In the genomic region with DNA sequence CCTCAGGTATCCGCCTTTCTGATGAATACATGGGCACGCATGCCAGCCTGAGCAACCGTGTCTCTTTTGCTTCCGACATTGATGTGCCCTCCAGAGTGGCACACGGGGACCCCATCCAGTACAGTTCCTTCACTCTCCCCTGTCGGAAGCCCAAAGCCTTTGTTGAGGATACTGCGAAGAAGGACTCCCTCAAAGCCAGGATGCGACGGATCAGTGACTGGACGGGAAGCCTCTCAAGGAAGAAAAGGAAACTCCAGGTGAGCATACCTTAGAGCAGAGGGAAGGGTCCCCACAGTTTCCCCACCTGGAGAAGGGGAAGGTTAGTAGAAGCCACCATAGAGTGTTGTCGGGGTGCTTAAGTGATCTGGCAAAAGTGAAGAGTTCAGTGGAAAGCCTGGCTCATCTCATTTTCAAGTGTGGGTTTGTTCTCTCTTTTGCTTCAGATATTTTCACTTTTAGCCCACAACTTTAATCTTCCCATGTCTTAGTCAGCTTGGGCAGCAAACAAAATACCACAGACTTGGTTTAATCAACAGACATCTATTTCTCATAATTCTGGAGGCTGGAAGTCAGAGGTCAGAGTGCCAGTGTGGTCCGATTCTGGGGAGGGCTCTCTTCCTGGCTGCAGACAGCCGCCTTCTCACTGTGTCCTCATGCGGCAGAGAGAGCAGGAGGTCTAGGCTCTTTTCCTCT, we compare ENCODE assay signal across 20 cellular contexts.
DNase-seq lines count a peak whose midpoint lies in the region; ATAC-seq and TF ChIP-seq lines count a peak whose summit lies in the region.
"Had no signal": no experiment of that assay in that cellular context is flagged by ENCODE, and none has a peak within 500 bp of the region (broad histone marks: within the 10 kb centered on the region; RNA-seq: fewer than 3 reads in every experiment).

No MANE protein-coding gene starts in this region.

- H4K20me1 ChIP-seq in GM23338 (replicated peaks; ENCODE audit: insufficient read depth), result no peaks in the 10 kb centered on the region

- H2AFZ ChIP-seq in GM23338, result no peak overlapping the region

- H3K27ac ChIP-seq in GM23338 (ENCODE audit: low read depth), result 0 out of 2 replicates have a peak overlapping the region, but pooled peaks have one; percentile 32
- H3K27ac ChIP-seq: adrenal gland, cardiac muscle cell, KMS-11 had no signal

- intact Hi-C loops in activated CD4-positive, alpha-beta T cell treated with anti-CD3 and anti-CD28 coated beads, Interleukin-2, amount 10 ng/mL, durations not matched to agents 24 days and 14 days (cut with micrococcal nuclease), result loop anchor here (1.0 kb wide), 3 partner anchors 24 to 202 kb away; no protein-coding TSS in a partner anchor

- H3K79me2 ChIP-seq in GM23338 (replicated peaks; ENCODE audit: insufficient read depth), result no peaks in the 10 kb centered on the region

- peaks cover 64% of the 10 kb centered on the region for H3K36me3 Mint-ChIP-seq in activated CD4-positive, alpha-beta T cell treated with anti-CD3 and anti-CD28 coated beads, Interleukin-2, amount 10 ng/mL, durations not matched to agents 24 days and 14 days (ENCODE audit: low read depth)
- H3K36me3 Mint-ChIP-seq in GM23338 (ENCODE audit: low read depth), result peaks cover 15% of the 10 kb centered on the region
- H3K36me3 Mint-ChIP-seq in activated T-helper 17 cell treated with anti-CD3 and anti-CD28 coated beads, Interleukin-2, amount 50 U/mL, for 72 hours (ENCODE audit: low read depth), result no peaks in the 10 kb centered on the region
- H3K36me3 Mint-ChIP-seq in neural crest cell (ENCODE audit: low read depth), result peaks cover 3% of the 10 kb centered on the region
- H3K36me3 Mint-ChIP-seq: naive B cell, T-cell had no signal

- H3K27ac Mint-ChIP-seq in activated CD4-positive, alpha-beta T cell treated with anti-CD3 and anti-CD28 coated beads, Interleukin-2, amount 10 ng/mL, durations not matched to agents 24 days and 14 days, result peak overlapping the region; percentile 96
- H3K27ac Mint-ChIP-seq in GM23338, result peak overlapping the region; percentile 7; the same call in 1 of the 2 replicates
- peak overlapping the region; percentile 79 for H3K27ac Mint-ChIP-seq in activated T-helper 17 cell treated with anti-CD3 and anti-CD28 coated beads, Interleukin-2, amount 50 U/mL, for 72 hours
- peak overlapping the region; percentile 70 for H3K27ac Mint-ChIP-seq in neural crest cell (ENCODE audit: unreplicated experiment)
- H3K27ac Mint-ChIP-seq: T-cell had no signal

- no peak for ATAC-seq in GM23338
- peak; percentile 64 for ATAC-seq in activated T-helper 17 cell treated with anti-CD3 and anti-CD28 coated beads, Interleukin-2, amount 50 U/mL, for 72 hours (replicated peaks)
- ATAC-seq in HG03097 (IDR thresholded peaks at IDR 0.05; ENCODE audit: low FRiP score, unreplicated experiment), result no peak
- ATAC-seq in HG03280 (IDR thresholded peaks at IDR 0.05; ENCODE audit: unreplicated experiment), result no peak

- DNase-seq in activated CD4-positive, alpha-beta T cell treated with anti-CD3 and anti-CD28 coated beads, Interleukin-2, amount 10 ng/mL, durations not matched to agents 24 days and 14 days, result no peak
- no peak for DNase-seq in activated CD4-positive, alpha-beta T cell treated with anti-CD3 and anti-CD28 coated beads for 4 hours
- DNase-seq in GM23338 (ENCODE audit: low spot score), result no peak
- no peak for DNase-seq in neural crest cell (ENCODE audit: low read depth, low spot score)
- no peak for DNase-seq in NCI-H1436 treated with DMSO at 0.1 percent for 48 hours (lab: John Stamatoyannopoulos, UW)
- DNase-seq: adrenal gland, BE2C, Caco-2, naive B cell, NCI-H1048, NCI-H2081 treated with DMSO at 0.1 percent for 48 hours, NCI-H510A treated with DMSO at 0.1 percent for 48 hours, SHP77 treated with DMSO at 0.1 percent for 48 hours, substantia nigra, T-cell had no signal

- H3K4me1 Mint-ChIP-seq in activated CD4-positive, alpha-beta T cell treated with anti-CD3 and anti-CD28 coated beads, Interleukin-2, amount 10 ng/mL, durations not matched to agents 24 days and 14 days, result peaks cover 49% of the 10 kb centered on the region
- H3K4me1 Mint-ChIP-seq in GM23338, result peaks cover 20% of the 10 kb centered on the region
- peaks cover 12% of the 10 kb centered on the region for H3K4me1 Mint-ChIP-seq in activated T-helper 17 cell treated with anti-CD3 and anti-CD28 coated beads, Interleukin-2, amount 50 U/mL, for 72 hours
- peaks cover 15% of the 10 kb centered on the region for H3K4me1 Mint-ChIP-seq in neural crest cell
- H3K4me1 Mint-ChIP-seq: naive B cell had no signal

- no peaks in the 10 kb centered on the region for H3K27me3 ChIP-seq in GM23338 (ENCODE audit: insufficient read depth)
- H3K27me3 ChIP-seq: adrenal gland, BE2C had no signal

- no peak for TF ChIP-seq CTCF in GM23338 (conservative IDR thresholded peaks at IDR 0.05; ENCODE audit: low read depth in 2 of 2)
- no peak for TF ChIP-seq CTCF in neural crest cell (conservative IDR thresholded peaks at IDR 0.05)

- no peak overlapping the region for H3K4me3 ChIP-seq in GM23338
- H3K4me3 ChIP-seq: adrenal gland, cardiac muscle cell had no signal

- H3K9me2 ChIP-seq in GM23338 (ENCODE audit: insufficient read depth), result no peaks in the 10 kb centered on the region

- H3K9me3 Mint-ChIP-seq in activated CD4-positive, alpha-beta T cell treated with anti-CD3 and anti-CD28 coated beads, Interleukin-2, amount 10 ng/mL, durations not matched to agents 24 days and 14 days, result peaks cover 3% of the 10 kb centered on the region
- H3K9me3 Mint-ChIP-seq in GM23338 (no peaks in the 10 kb centered on the region), neural crest cell (no peaks in the 10 kb centered on the region)
- no peaks in the 10 kb centered on the region for H3K9me3 Mint-ChIP-seq in activated T-helper 17 cell treated with anti-CD3 and anti-CD28 coated beads, Interleukin-2, amount 50 U/mL, for 72 hours
- H3K9me3 Mint-ChIP-seq: naive B cell, T-cell had no signal

- H3F3A ChIP-seq in GM23338 (replicated peaks; ENCODE audit: low read depth), result no peaks in the 10 kb centered on the region

- H3K4me1 ChIP-seq in GM23338 (ENCODE audit: insufficient read depth), result peaks cover 16% of the 10 kb centered on the region
- H3K4me1 ChIP-seq: BE2C, Caco-2 had no signal

- peak overlapping the region; percentile 71 for H3K4me3 Mint-ChIP-seq in activated CD4-positive, alpha-beta T cell treated with anti-CD3 and anti-CD28 coated beads, Interleukin-2, amount 10 ng/mL, durations not matched to agents 24 days and 14 days
- no peak overlapping the region for H3K4me3 Mint-ChIP-seq in GM23338
- H3K4me3 Mint-ChIP-seq in activated T-helper 17 cell treated with anti-CD3 and anti-CD28 coated beads, Interleukin-2, amount 50 U/mL, for 72 hours, result peak overlapping the region; percentile 37
- no peak overlapping the region for H3K4me3 Mint-ChIP-seq in neural crest cell
- H3K4me3 Mint-ChIP-seq: naive B cell, T-cell had no signal

- H3K27me3 Mint-ChIP-seq in activated CD4-positive, alpha-beta T cell treated with anti-CD3 and anti-CD28 coated beads, Interleukin-2, amount 10 ng/mL, durations not matched to agents 24 days and 14 days, result no peaks in the 10 kb centered on the region
- H3K27me3 Mint-ChIP-seq in GM23338 (ENCODE audit: insufficient read depth, low read depth, poor library complexity), result peaks cover 6% of the 10 kb centered on the region
- no peaks in the 10 kb centered on the region for H3K27me3 Mint-ChIP-seq in activated T-helper 17 cell treated with anti-CD3 and anti-CD28 coated beads, Interleukin-2, amount 50 U/mL, for 72 hours
- H3K27me3 Mint-ChIP-seq in neural crest cell (ENCODE audit: low read depth), result no peaks in the 10 kb centered on the region
- H3K27me3 Mint-ChIP-seq: naive B cell had no signal

- no peaks in the 10 kb centered on the region for H3K36me3 ChIP-seq in GM23338 (ENCODE audit: insufficient read depth)
- H3K36me3 ChIP-seq: adrenal gland, BE2C, cardiac muscle cell had no signal

- H3K4me2 ChIP-seq in GM23338, result no peak overlapping the region
- H3K4me2 ChIP-seq: KMS-11 had no signal

TF ChIP-seq in GM23338, 12 proteins besides CTCF, POLR2A, EP300 and RAD21 (continues in another document):
- TF ChIP-seq, protein P1, sequence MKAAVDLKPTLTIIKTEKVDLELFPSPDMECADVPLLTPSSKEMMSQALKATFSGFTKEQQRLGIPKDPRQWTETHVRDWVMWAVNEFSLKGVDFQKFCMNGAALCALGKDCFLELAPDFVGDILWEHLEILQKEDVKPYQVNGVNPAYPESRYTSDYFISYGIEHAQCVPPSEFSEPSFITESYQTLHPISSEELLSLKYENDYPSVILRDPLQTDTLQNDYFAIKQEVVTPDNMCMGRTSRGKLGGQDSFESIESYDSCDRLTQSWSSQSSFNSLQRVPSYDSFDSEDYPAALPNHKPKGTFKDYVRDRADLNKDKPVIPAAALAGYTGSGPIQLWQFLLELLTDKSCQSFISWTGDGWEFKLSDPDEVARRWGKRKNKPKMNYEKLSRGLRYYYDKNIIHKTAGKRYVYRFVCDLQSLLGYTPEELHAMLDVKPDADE (IDR thresholded peaks at IDR 0.05), result no peak
- TF ChIP-seq ZNF331 (CRISPR knock-in tag; IDR thresholded peaks at IDR 0.05; ENCODE audit: low read depth) (no peak), ZNF114 (CRISPR knock-in tag; IDR thresholded peaks at IDR 0.05) (no peak), EZH2 (IDR thresholded peaks at IDR 0.05; ENCODE audit: low read depth, unreplicated experiment) (no peak), EZH2phosphoT487 (IDR thresholded peaks at IDR 0.05; ENCODE audit: unreplicated experiment) (no peak)

Comparison
In these comparisons a context has a peak if more than half of its experiments do, and no peak if none do; other contexts are left out.
1. H3K27ac Mint-ChIP-seq: peak in every context shown above with its lines; median percentile 96 in activated CD4-positive, alpha-beta T cell treated with anti-CD3 and anti-CD28 coated beads, Interleukin-2, amount 10 ng/mL, durations not matched to agents 24 days and 14 days; 79 in activated T-helper 17 cell treated with anti-CD3 and anti-CD28 coated beads, Interleukin-2, amount 50 U/mL, for 72 hours; 70 in neural crest cell; 7 in GM23338.
2. H3K4me3 Mint-ChIP-seq: peak in activated CD4-positive, alpha-beta T cell treated with anti-CD3 and anti-CD28 coated beads, Interleukin-2, amount 10 ng/mL, durations not matched to agents 24 days and 14 days (single experiment) and activated T-helper 17 cell treated with anti-CD3 and anti-CD28 coated beads, Interleukin-2, amount 50 U/mL, for 72 hours (single experiment); none in GM23338 (single experiment) and neural crest cell (single experiment).